8 cellular contexts compared by ENCODE assay signal in the genomic region with DNA sequence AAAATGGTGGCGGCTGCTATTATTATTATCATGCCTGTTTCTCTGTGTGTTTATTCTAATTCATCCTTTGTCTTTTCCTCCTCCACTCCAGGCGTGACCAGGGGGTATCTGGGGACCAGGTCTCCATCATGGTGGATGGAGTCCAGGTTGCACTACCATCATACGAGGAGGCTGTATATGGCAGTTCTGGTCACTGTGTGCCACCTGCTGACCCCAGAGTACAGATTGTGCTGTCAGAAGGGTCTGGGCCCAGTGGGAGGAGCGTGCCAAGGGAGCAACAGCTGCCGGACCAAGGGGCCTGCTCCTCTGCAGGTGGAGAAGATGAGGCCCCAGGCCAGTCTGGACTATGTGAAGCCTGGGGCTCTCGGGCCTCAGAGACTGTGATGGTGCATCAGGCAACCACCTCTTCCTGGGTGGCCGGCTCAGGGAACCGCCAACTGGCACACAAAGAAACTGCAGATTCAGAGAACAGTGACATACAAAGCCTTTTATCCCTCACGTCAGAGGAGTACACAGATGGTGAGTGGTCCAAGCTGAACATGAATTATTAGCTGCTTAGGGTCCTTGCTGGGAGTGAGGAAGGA. TPM values are rescaled to one million over a fixed set of nuclear protein-coding genes. Genes with fewer than 3 reads are reported as not detected.
DNase-seq lines count a peak whose midpoint lies in the region; ATAC-seq and TF ChIP-seq lines count a peak whose summit lies in the region.

No MANE protein-coding gene starts in this region.

- peaks cover 41% of the 10 kb centered on the region for H3K79me2 ChIP-seq in Karpas-422 (ENCODE audit: low read length)

- no peak overlapping the region for H2AFZ ChIP-seq in Karpas-422 (ENCODE audit: low read length)

- DNase-seq in DMS 273 (lab: John Stamatoyannopoulos, UW; ENCODE audit: unreplicated experiment): peak; percentile 82
- DNase-seq in Karpas-422: peak; percentile 82
- peak; percentile 32 to 33 for DNase-seq in activated CD4-positive, alpha-beta T cell treated with anti-CD3 and anti-CD28 coated beads, Interleukin-2, amount 50 U/mL, for 4 hours
- DNase-seq in colonic mucosa: no peak
- no peak for DNase-seq in right cardiac atrium

- no peaks in the 10 kb centered on the region for H3K9me3 ChIP-seq in Karpas-422 (ENCODE audit: low read length)
- no peaks in the 10 kb centered on the region for H3K9me3 ChIP-seq in colonic mucosa
- H3K9me3 ChIP-seq in right cardiac atrium (ENCODE audit: control insufficient read depth, low read length): no peaks in the 10 kb centered on the region

- H3K4me1 ChIP-seq in Karpas-422 (ENCODE audit: low read length): peaks cover 62% of the 10 kb centered on the region
- H3K4me1 ChIP-seq in colonic mucosa: peaks cover 22% of the 10 kb centered on the region
- H3K4me1 ChIP-seq in right cardiac atrium (ENCODE audit: control insufficient read depth, insufficient read depth, low read length): peaks cover 23% of the 10 kb centered on the region

- no peak overlapping the region for H3K4me2 ChIP-seq in Karpas-422 (ENCODE audit: low read depth, low read length, poor library complexity, severe bottlenecking)

- H3K27ac ChIP-seq in Karpas-422 (ENCODE audit: low read length) (no peak overlapping the region), layer of hippocampus (ENCODE audit: low read depth, low read length) (peak overlapping the region; percentile 30), colonic mucosa (no peak overlapping the region), right cardiac atrium (ENCODE audit: low read length) (no peak overlapping the region)

- no peak overlapping the region for H3K4me3 ChIP-seq in Karpas-422 (ENCODE audit: low read length)
- H3K4me3 ChIP-seq in colonic mucosa: no peak overlapping the region
- no peak overlapping the region for H3K4me3 ChIP-seq in right cardiac atrium (ENCODE audit: low read length)

- intact Hi-C loops in colonic mucosa (cut with DNase I): no loop called here
- intact Hi-C loops in right cardiac atrium (cut with DNase I): no loop called here

- ATAC-seq in GM21786 (IDR thresholded peaks at IDR 0.05; ENCODE audit: unreplicated experiment) (no peak), right cardiac atrium (no peak), GM18861 (IDR thresholded peaks at IDR 0.05; ENCODE audit: unreplicated experiment) (no peak)

- H4K20me1 ChIP-seq in Karpas-422 (ENCODE audit: insufficient read depth, low read depth, low read length): peaks cover 10% of the 10 kb centered on the region; the same call in 1 of the 2 replicates

- H3K9ac ChIP-seq in Karpas-422 (ENCODE audit: low read length): no peak overlapping the region
- no peak overlapping the region for H3K9ac ChIP-seq in colonic mucosa (ENCODE audit: low read depth in 2 of 2, low read length in 2 of 2)

- WGBS in right cardiac atrium: 85% methylated on average over 9 of the region's 9 CpGs

- H3K36me3 ChIP-seq in Karpas-422 (ENCODE audit: insufficient read depth, low read length) (peaks cover 60% of the 10 kb centered on the region), colonic mucosa (peaks cover 9% of the 10 kb centered on the region)

- no peak for TF ChIP-seq CTCF in colonic mucosa (IDR thresholded peaks at IDR 0.05)

- H3K9me2 ChIP-seq in Karpas-422 (replicated peaks; ENCODE audit: insufficient read depth, low read length): no peaks in the 10 kb centered on the region

- H3K27me3 ChIP-seq in Karpas-422 (ENCODE audit: low read length) (no peaks in the 10 kb centered on the region), layer of hippocampus (ENCODE audit: control insufficient read depth, insufficient read depth, low read length) (no peaks in the 10 kb centered on the region), colonic mucosa (no peaks in the 10 kb centered on the region), right cardiac atrium (ENCODE audit: control insufficient read depth, insufficient read depth) (no peaks in the 10 kb centered on the region)

RNA-seq across cellular contexts. Expression of a gene that starts 58.3 kb away (rescaled TPM):
- total RNA-seq in Karpas-422 (2014; rRNA removed; shearing (Covaris generic); ENCODE audit: low replicate concordance): 292 and 379 TPM in 2 replicates
- total RNA-seq in colonic mucosa: 100 to 1,000 TPM; 198 to 206 TPM
- total RNA-seq in right cardiac atrium: 100 to 1,000 TPM; 210 to 259 (median 237) TPM
- polyA plus RNA-seq in right cardiac atrium: 279 TPM

Comparison
In these comparisons a context has a peak if more than half of its experiments do, and no peak if none do; other contexts are left out.
1. DNase-seq: peak in DMS 273 (single experiment), Karpas-422 (single experiment) and activated CD4-positive, alpha-beta T cell treated with anti-CD3 and anti-CD28 coated beads, Interleukin-2, amount 50 U/mL, for 4 hours (2 of 2); none in colonic mucosa (single experiment) and right cardiac atrium (0 of 3).